24 cellular contexts compared by ENCODE assay signal in genomic region chr4:22986881-22987280, GRCh38.
"Had no signal": no experiment of that assay in that cellular context is flagged by ENCODE, and none has a peak within 500 bp of the region (broad histone marks: within the 10 kb centered on the region; RNA-seq: fewer than 3 reads in every experiment).

No MANE protein-coding gene starts in this region.

- H3K4me1 ChIP-seq: adrenal gland, body of pancreas, left ventricle myocardium inferior, pancreas, right lobe of liver, vagina had no signal

- H3K27me3 ChIP-seq: adrenal gland, body of pancreas, cardiac muscle cell, hepatocyte, pancreas, right lobe of liver, vagina had no signal

- H3K79me2 ChIP-seq: hepatocyte had no signal

- H3K9me3 ChIP-seq: adrenal gland, body of pancreas, pancreas, right lobe of liver, thoracic aorta, vagina had no signal

- ATAC-seq: activated T-helper 17 cell treated with anti-CD3 and anti-CD28 coated beads, Interleukin-2, amount 50 U/mL, for 72 hours; body of pancreas; natural killer cell treated with Interleukin-12 subunit alpha and Interleukin-12 subunit beta and Interleukin-15 and Interleukin-18, amount 100 ng/mL, for 72 hours; pancreas; right lobe of liver; stimulated activated naive B cell treated with anti-CD40 and anti-IgM and Interleukin-4, amounts not matched to agents 10 μg/mL and 1 μg/mL and 100 μg/mL, for 72 hours; WTC11 had no signal

- DNase-seq: activated CD8-positive, alpha-beta memory T cell treated with anti-CD3 and anti-CD28 coated beads, Interleukin-2, amount 50 U/mL, for 4 hours; activated T-cell treated with anti-CD3 and anti-CD28 coated beads, Interleukin-2, amount 50 U/mL, for 24 hours; adrenal gland; body of pancreas; effector CD4-positive, alpha-beta T cell; foreskin melanocyte; glutamatergic neuron; immature natural killer cell; left ventricle myocardium inferior; pancreas; right lobe of liver; stimulated activated CD4-positive, alpha-beta T cell treated with anti-CD3 and anti-CD28 coated beads, Interleukin-2, amount 100 ng/mL, for 48 hours; stimulated activated CD8-positive, alpha-beta memory T cell treated with anti-CD3 and anti-CD28 coated beads, Interleukin-4, amount 100 ng/mL, for 48 hours; stimulated activated naive B cell treated with anti-CD40 and anti-IgM and Interleukin-4, amounts not matched to agents 10 μg/mL and 1 μg/mL and 100 μg/mL, for 72 hours; T-helper 9 cell had no signal

- H2AFZ ChIP-seq: hepatocyte had no signal

- H3K4me3 ChIP-seq: adrenal gland, body of pancreas, cardiac muscle cell, hepatocyte, left ventricle myocardium inferior, pancreas, right lobe of liver, smooth muscle cell, thoracic aorta, vagina had no signal

- H3K4me2 ChIP-seq: hepatocyte, smooth muscle cell had no signal

- FAIRE-seq: endometrium, pancreas had no signal

- H3K36me3 ChIP-seq: adrenal gland, cardiac muscle cell, left ventricle myocardium inferior, pancreas, right lobe of liver, thoracic aorta, vagina had no signal

- H3K27ac ChIP-seq: adrenal gland, body of pancreas, cardiac muscle cell, hepatocyte, left ventricle myocardium inferior, pancreas, right lobe of liver, thoracic aorta, vagina had no signal
